In genomic region chr1:22542886-22543285, GRCh38 we compare ENCODE assay signal across 34 cellular contexts. TPM values are rescaled to one million over a fixed set of nuclear protein-coding genes. Genes with fewer than 3 reads are reported as not detected.
"Had no signal": no experiment of that assay in that cellular context is flagged by ENCODE, and none has a peak within 500 bp of the region (broad histone marks: within the 10 kb centered on the region; RNA-seq: fewer than 3 reads in every experiment).

No MANE protein-coding gene starts in this region.

- H3K9me3 Mint-ChIP-seq: activated naive CD4-positive, alpha-beta T cell treated with anti-CD3 and anti-CD28 coated beads, Interleukin-2, amount 50 U/mL, for 72 hours; activated naive CD8-positive, alpha-beta T cell treated with anti-CD3 and anti-CD28 coated beads, Interleukin-2, amount 50 U/mL, for 24 hours; activated T-cell treated with anti-CD3 and anti-CD28 coated beads, Interleukin-2, amount 50 U/mL, for 24 hours; activated T-helper 1 cell treated with anti-CD3 and anti-CD28 coated beads, Interleukin-12 subunit alpha, Interleukin-12 subunit beta, Interleukin-2, Interleukin-4 antibody, amounts not matched to agents 30 ng/mL and 10 ng/mL and 1 ng/mL, durations not matched to agents 14 hours and 24 hours and 36 hours; T-helper 1 cell treated with Interleukin-12 subunit alpha and Interleukin-12 subunit beta and Interleukin-4 antibody, amounts not matched to agents 30 μg/mL and 1 μg/mL, for 36 hours; WTC11 had no signal

- H3K27ac ChIP-seq: ascending aorta, body of pancreas, Peyer's patch, RWPE1, SJCRH30 had no signal

- ATAC-seq: activated CD8-positive, alpha-beta T cell treated with anti-CD3 and anti-CD28 coated beads, Interleukin-2, amount 10 ng/mL, durations not matched to agents 7 days and 5 days; activated naive CD4-positive, alpha-beta T cell treated with anti-CD3 and anti-CD28 coated beads, Interleukin-2, amount 50 U/mL, for 72 hours; activated naive CD8-positive, alpha-beta T cell treated with anti-CD3 and anti-CD28 coated beads, Interleukin-2, amount 50 U/mL, for 24 hours; body of pancreas had no signal

- H3K36me3 Mint-ChIP-seq: activated naive CD4-positive, alpha-beta T cell treated with anti-CD3 and anti-CD28 coated beads, Interleukin-2, amount 50 U/mL, for 72 hours; WTC11 had no signal

- H3K4me3 Mint-ChIP-seq: activated CD8-positive, alpha-beta T cell treated with anti-CD3 and anti-CD28 coated beads, Interleukin-2, amount 10 ng/mL, durations not matched to agents 7 days and 5 days; activated naive CD8-positive, alpha-beta T cell treated with anti-CD3 and anti-CD28 coated beads, Interleukin-2, amount 50 U/mL, for 24 hours; activated T-cell treated with anti-CD3 and anti-CD28 coated beads, Interleukin-2, amount 50 U/mL, for 24 hours; activated T-helper 1 cell treated with anti-CD3 and anti-CD28 coated beads, Interleukin-12 subunit alpha, Interleukin-12 subunit beta, Interleukin-2, Interleukin-4 antibody, amounts not matched to agents 30 ng/mL and 10 ng/mL and 1 ng/mL, durations not matched to agents 14 hours and 24 hours and 36 hours; T-helper 1 cell treated with Interleukin-12 subunit alpha and Interleukin-12 subunit beta and Interleukin-4 antibody, amounts not matched to agents 30 μg/mL and 1 μg/mL, for 36 hours; WTC11 had no signal

- H3K27ac Mint-ChIP-seq: activated CD8-positive, alpha-beta T cell treated with anti-CD3 and anti-CD28 coated beads, Interleukin-2, amount 10 ng/mL, durations not matched to agents 7 days and 5 days; activated naive CD8-positive, alpha-beta T cell treated with anti-CD3 and anti-CD28 coated beads, Interleukin-2, amount 50 U/mL, for 24 hours; activated T-cell treated with anti-CD3 and anti-CD28 coated beads, Interleukin-2, amount 50 U/mL, for 24 hours; activated T-helper 1 cell treated with anti-CD3 and anti-CD28 coated beads, Interleukin-12 subunit alpha, Interleukin-12 subunit beta, Interleukin-2, Interleukin-4 antibody, amounts not matched to agents 30 ng/mL and 10 ng/mL and 1 ng/mL, durations not matched to agents 14 hours and 24 hours and 36 hours; T-helper 1 cell treated with Interleukin-12 subunit alpha and Interleukin-12 subunit beta and Interleukin-4 antibody, amounts not matched to agents 30 μg/mL and 1 μg/mL, for 36 hours; WTC11 had no signal

- H3K4me1 ChIP-seq: ascending aorta, Peyer's patch had no signal

- H3K4me3 ChIP-seq: ascending aorta, body of pancreas, Peyer's patch, SJCRH30 had no signal

- H3K9me3 ChIP-seq: ascending aorta, body of pancreas, Peyer's patch, SJCRH30 had no signal

- H3K27me3 ChIP-seq: ascending aorta, body of pancreas, Peyer's patch, SJCRH30 had no signal

- H3K36me3 ChIP-seq: ascending aorta, Peyer's patch, SJCRH30 had no signal

- DNase-seq: activated CD4-positive, alpha-beta T cell treated with anti-CD3 and anti-CD28 coated beads for 48 hours; activated CD4-positive, alpha-beta T cell treated with anti-CD3 and anti-CD28 coated beads, Interleukin-2, amount 50 U/mL, for 4 hours; activated CD4-positive, CD25-positive, alpha-beta regulatory T cell treated with anti-CD3 and anti-CD28 coated beads, Interleukin-2, amount 50 U/mL, for 72 hours; activated CD8-positive, alpha-beta T cell treated with anti-CD3 and anti-CD28 coated beads, Interleukin-2, amount 10 ng/mL, durations not matched to agents 7 days and 5 days; activated effector memory CD4-positive, alpha-beta T cell treated with Interleukin-2 at 50 U/mL for 16 hours; activated naive CD4-positive, alpha-beta T cell treated with Interleukin-2 at 50 U/mL for 16 hours; activated naive CD8-positive, alpha-beta T cell treated with anti-CD3 and anti-CD28 coated beads, Interleukin-2, amount 50 U/mL, for 24 hours; activated T-cell treated with anti-CD3 and anti-CD28 coated beads, Interleukin-2, amount 50 U/mL, for 24 hours; amniotic stem cell; body of pancreas; central memory CD4-positive, alpha-beta T cell; NCI-H1105; NCI-H146; NCI-H187 treated with DMSO at 0.1 percent for 48 hours; NCI-H2081 treated with DMSO at 0.1 percent for 48 hours; NCI-H2171; NCI-H2227 treated with DMSO at 0.1 percent for 48 hours; NCI-H446 treated with DMSO at 0.1 percent for 48 hours; NCI-H524 treated with DMSO at 0.1 percent for 48 hours; NCI-H774; NK-92 treated with Interleukin-12 subunit alpha and Interleukin-12 subunit beta, amount 100 ng/mL, for 24 hours; OCI-M1; Right ventricle myocardium superior; SJCRH30 had no signal

RNA-seq across cellular contexts. Expression of gene EPHA8, which starts 20.4 kb away (rescaled TPM):
- total RNA-seq: activated CD8-positive, alpha-beta T cell treated with anti-CD3 and anti-CD28 coated beads, Interleukin-2, amount 10 ng/mL, durations not matched to agents 7 days and 5 days; activated naive CD4-positive, alpha-beta T cell treated with anti-CD3 and anti-CD28 coated beads, Interleukin-2, amount 50 U/mL, for 72 hours; activated T-helper 1 cell treated with anti-CD3 and anti-CD28 coated beads, Interleukin-12 subunit alpha, Interleukin-12 subunit beta, Interleukin-2, Interleukin-4 antibody, amounts not matched to agents 30 ng/mL and 10 ng/mL and 1 ng/mL, durations not matched to agents 14 hours and 24 hours and 36 hours; ascending aorta; bronchial epithelial cell; chondrocyte; MCF 10A; Peyer's patch; Right ventricle myocardium superior had no signal
